8 cellular contexts compared by ENCODE assay signal in genomic region chr4:169810325-169811323, GRCh38. TPM values are rescaled to one million over a fixed set of nuclear protein-coding genes. Genes with fewer than 3 reads are reported as not detected.
DNase-seq lines count a peak whose midpoint lies in the region; ATAC-seq, FAIRE-seq and TF ChIP-seq lines count a peak whose summit lies in the region.

No MANE protein-coding gene starts in this region.

- H4K20me1 ChIP-seq in astrocyte (ENCODE audit: insufficient read depth, low read length), result no peaks in the 10 kb centered on the region

- no peaks in the 10 kb centered on the region for H3K36me3 Mint-ChIP-seq in astrocyte (ENCODE audit: low read depth, unreplicated experiment)

- no peak for FAIRE-seq in astrocyte (lab: Jason Lieb, UNC)

- H3K9ac ChIP-seq in astrocyte (ENCODE audit: low read length), result no peak overlapping the region

- H3K79me2 ChIP-seq in astrocyte (ENCODE audit: insufficient read depth, low read length), result no peaks in the 10 kb centered on the region

- no peaks in the 10 kb centered on the region for H3K9me3 Mint-ChIP-seq in astrocyte (ENCODE audit: unreplicated experiment)

- DNase-seq in AG04450 (ENCODE audit: low read depth, low spot score) (peak; percentile 52), GM04504 (ENCODE audit: low read depth) (peak; percentile 54), NCI-H345 treated with DMSO at 0.1 percent for 48 hours (lab: John Stamatoyannopoulos, UW; ENCODE audit: unreplicated experiment) (peak; percentile 57), astrocyte (ENCODE audit: low read depth) (peak; percentile 64), iPS DF 4.7 (ENCODE audit: extremely low read depth, low spot score) (peak; percentile 58), smooth muscle cell of the brain vasculature (ENCODE audit: low read depth, low spot score) (peak; percentile 54)
- no peak for DNase-seq in activated effector memory CD4-positive, alpha-beta T cell treated with Interleukin-2 at 50 U/mL for 16 hours

- H3K27me3 Mint-ChIP-seq in astrocyte (ENCODE audit: low read depth, unreplicated experiment), result peaks cover 4% of the 10 kb centered on the region

- no peak overlapping the region for H3K27ac Mint-ChIP-seq in astrocyte (ENCODE audit: unreplicated experiment)

- no peak overlapping the region for H3K4me2 ChIP-seq in astrocyte (ENCODE audit: low read length)

- peaks cover 14% of the 10 kb centered on the region for H3K4me1 Mint-ChIP-seq in astrocyte (ENCODE audit: low read depth, unreplicated experiment)

- H2AFZ ChIP-seq in astrocyte (ENCODE audit: low read depth, low read length), result no peak overlapping the region

- H3K27me3 ChIP-seq in AG04450 (ENCODE audit: control insufficient read depth, insufficient read depth, low read length) (no peaks in the 10 kb centered on the region), astrocyte (ENCODE audit: insufficient read depth, low read length) (peaks cover 3% of the 10 kb centered on the region)

- peak; percentile 89 for TF ChIP-seq CTCF in AG04450 (IDR thresholded peaks at IDR 0.05; ENCODE audit: low read depth, low read length)
- TF ChIP-seq CTCF in astrocyte (IDR thresholded peaks at IDR 0.05; ENCODE audit: insufficient read depth, low read depth, low read length), result peak; percentile 94

- CTCF ChIA-PET in AG04450 (lab: Charles Lee), result interaction anchor here (0.6 to 3.4 kb wide), 54 partner anchors 8 to 1837 kb away, joined by 3 to 152 read pairs (median 4); partner anchors contain the start of genes AADAT, MFAP3L and NEK1

- H3K4me3 Mint-ChIP-seq in astrocyte (ENCODE audit: unreplicated experiment), result no peak overlapping the region

- POLR2A ChIA-PET in AG04450 (lab: Yijun Ruan, JAX), result no interaction called here

- H3K36me3 ChIP-seq in astrocyte (ENCODE audit: insufficient read depth, low read length), result no peaks in the 10 kb centered on the region

- ATAC-seq in HG03159 (IDR thresholded peaks at IDR 0.05; ENCODE audit: unreplicated experiment), result peak; percentile 65

- no peaks in the 10 kb centered on the region for H3K4me1 ChIP-seq in astrocyte (ENCODE audit: insufficient read depth, low read length)

- H3K9me3 ChIP-seq in AG04450 (ENCODE audit: control insufficient read depth, insufficient read depth, low read length), result no peaks in the 10 kb centered on the region; the same call in 1 of the 2 replicates
- H3K9me3 ChIP-seq in astrocyte (ENCODE audit: insufficient read depth, low read depth, low read length), result peaks cover 3% of the 10 kb centered on the region

- no peak overlapping the region for H3K4me3 ChIP-seq in AG04450 (ENCODE audit: low read depth, low read length)
- H3K4me3 ChIP-seq in astrocyte (ENCODE audit: insufficient read depth, low read depth, low read length), result no peak overlapping the region

- no peak overlapping the region for H3K27ac ChIP-seq in AG04450 (ENCODE audit: low read depth, low read length)
- H3K27ac ChIP-seq in astrocyte (ENCODE audit: low read depth, low read length), result no peak overlapping the region

RNA-seq across cellular contexts. Expression of gene HPF1, which starts 52.9 kb away (rescaled TPM):
- 22.6 and 37.3 TPM in 2 replicates for polyA plus RNA-seq in AG04450 (2011; rRNA removed)
- polyA minus RNA-seq in AG04450 (2011; rRNA and poly(A)+ RNA removed), result 4.5 and 8.4 TPM in 2 replicates
- total RNA-seq in astrocyte, result 17.6 and 19.7 TPM in 2 replicates
